ENCODE assay signal across 1 cellular context in genomic region chr16:56930516-56931252, GRCh38.
A peak's percentile ranks its signal among the peaks of the same experiment; 100 is the strongest.
TF ChIP-seq lines count a peak whose summit lies in the region.

No MANE protein-coding gene starts in this region.

TF ChIP-seq in HepG2, 621 proteins besides CTCF, POLR2A, EP300 and RAD21 (continued from another document):
- TF ChIP-seq ZFP90 (CRISPR knock-in tag; IDR thresholded peaks at IDR 0.05; ENCODE audit: borderline replicate concordance) = no peak
- TF ChIP-seq NFE2L1 (CRISPR knock-in tag; IDR thresholded peaks at IDR 0.05; ENCODE audit: borderline replicate concordance) = 0 out of 2 replicates have a peak, but pooled peaks have one; percentile 14
- TF ChIP-seq ZNF33B (CRISPR knock-in tag; IDR thresholded peaks at IDR 0.05) = 0 out of 2 replicates have a peak, but pooled peaks have one; percentile 41
TF ChIP-seq in HepG2: peak in this region for 6.
